1 cellular context compared by ENCODE assay signal in genomic region chr11:100561325-100561724, GRCh38.
TF ChIP-seq lines count a peak whose summit lies in the region.

No MANE protein-coding gene starts in this region.

TF ChIP-seq in K562, 482 proteins besides CTCF, POLR2A, EP300 and RAD21 (continued from another document):
- no peak for TF ChIP-seq ZBTB40 (IDR thresholded peaks at IDR 0.05)
- no peak for TF ChIP-seq ZBTB40 (CRISPR knock-in tag; IDR thresholded peaks at IDR 0.05)
- no peak for TF ChIP-seq RBM15 (IDR thresholded peaks at IDR 0.05; ENCODE audit: insufficient read depth, low read length)
- TF ChIP-seq MAFF (IDR thresholded peaks at IDR 0.05; ENCODE audit: low read length): peak; percentile 34; the same call in 1 of the 2 replicates
- TF ChIP-seq CC2D1A (IDR thresholded peaks at IDR 0.05): no peak
- TF ChIP-seq MAFG (tag; conservative IDR thresholded peaks at IDR 0.05): peak; percentile 44; the same call in 1 of the 2 replicates
- no peak for TF ChIP-seq FOXK2 (conservative IDR thresholded peaks at IDR 0.05 in 1 of 2, IDR thresholded peaks at IDR 0.05 in 1 of 2; ENCODE audit: low read depth in 2 of 2)
- TF ChIP-seq MCM3 (IDR thresholded peaks at IDR 0.05): no peak
- TF ChIP-seq KLF13 (tag; IDR thresholded peaks at IDR 0.05; ENCODE audit: borderline replicate concordance, low read depth): no peak
- TF ChIP-seq GTF2F1 (IDR thresholded peaks at IDR 0.05; ENCODE audit: low read depth, low read length): no peak
- no peak for TF ChIP-seq IFI16 (CRISPR knock-in tag; IDR thresholded peaks at IDR 0.05)
- peak; percentile 80 for TF ChIP-seq ZNF316 (IDR thresholded peaks at IDR 0.05)
TF ChIP-seq in K562: peak in this region for 4.
